Comparison of ENCODE assay signal across 11 cellular contexts in the genomic region with DNA sequence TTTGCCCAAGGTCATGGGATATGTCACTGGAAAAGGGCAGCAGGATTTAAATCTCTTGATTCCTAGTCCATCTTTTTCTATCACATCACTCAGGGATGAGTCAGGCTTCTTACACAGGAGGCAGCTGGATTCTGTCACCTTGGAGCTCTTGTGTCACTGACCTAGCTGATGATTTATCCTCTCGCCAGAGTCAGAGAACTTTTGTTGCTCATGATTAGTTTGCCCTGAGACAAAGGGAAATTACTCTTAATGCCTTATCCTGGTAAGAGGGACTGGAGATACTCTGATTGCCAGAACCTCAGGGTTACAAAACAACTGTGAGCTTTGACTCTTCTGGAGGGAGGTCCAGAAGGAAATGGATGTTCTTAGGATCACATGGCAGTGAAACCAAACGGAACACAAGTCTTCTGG. TPM values are rescaled to one million over a fixed set of nuclear protein-coding genes. Genes with fewer than 3 reads are reported as not detected.
DNase-seq lines count a peak whose midpoint lies in the region; ATAC-seq and TF ChIP-seq lines count a peak whose summit lies in the region.
"Had no signal": no experiment of that assay in that cellular context is flagged by ENCODE, and none has a peak within 500 bp of the region (broad histone marks: within the 10 kb centered on the region; RNA-seq: fewer than 3 reads in every experiment).

No MANE protein-coding gene starts in this region.

- no peak for ATAC-seq in HG02642 (IDR thresholded peaks at IDR 0.05; ENCODE audit: poor library complexity, unreplicated experiment)

- DNase-seq in AG09319 (ENCODE audit: extremely low read depth, low read depth) (peak; percentile 56), NCI-H2227 (lab: John Stamatoyannopoulos, UW; ENCODE audit: unreplicated experiment) (peak; percentile 66), epithelial cell of proximal tubule (ENCODE audit: low read depth) (peak; percentile 93), myocyte (ENCODE audit: low read depth) (peak; percentile 90), NCI-H2171 (lab: John Stamatoyannopoulos, UW) (no peak), NCI-H1105 (lab: John Stamatoyannopoulos, UW) (no peak), SKM-1 (lab: John Stamatoyannopoulos, UW; ENCODE audit: unreplicated experiment) (no peak)
- DNase-seq: activated naive CD4-positive, alpha-beta T cell treated with anti-CD3 and anti-CD28 coated beads for 36 hours; DMS79 treated with DMSO at 0.1 percent for 48 hours had no signal

- TF ChIP-seq CTCF in AG09319 (IDR thresholded peaks at IDR 0.05; ENCODE audit: low read depth, low read length), result no peak
- no peak for TF ChIP-seq CTCF in epithelial cell of proximal tubule (conservative IDR thresholded peaks at IDR 0.05; ENCODE audit: low read depth, low read length)

- H3K4me3 ChIP-seq in epithelial cell of proximal tubule (ENCODE audit: low read depth, low read length), result no peak overlapping the region
- H3K4me3 ChIP-seq: SJSA1 had no signal

RNA-seq across cellular contexts. Expression of gene COA4, which starts 10.1 kb away (rescaled TPM):
- total RNA-seq in epithelial cell of proximal tubule (133 and 134 TPM in 2 replicates), myocyte (184 and 205 TPM in 2 replicates)
- 128 TPM for polyA plus RNA-seq in myocyte (2012)

RNA-seq across cellular contexts. Expression of gene PAAF1, which starts 10.2 kb away (rescaled TPM):
- total RNA-seq in epithelial cell of proximal tubule, result 6.0 and 6.5 TPM in 2 replicates
- 49.6 and 57.1 TPM in 2 replicates for total RNA-seq in myocyte
- 32.9 TPM for polyA plus RNA-seq in myocyte (2012)

Comparison
In these comparisons a context has a peak if more than half of its experiments do, and no peak if none do; other contexts are left out.
1. DNase-seq: peak in AG09319 (single experiment), NCI-H2227 (single experiment), epithelial cell of proximal tubule (single experiment) and myocyte (single experiment); none in NCI-H2171 (single experiment), NCI-H1105 (single experiment) and SKM-1 (single experiment).